23 cellular contexts compared by ENCODE assay signal in the genomic region with DNA sequence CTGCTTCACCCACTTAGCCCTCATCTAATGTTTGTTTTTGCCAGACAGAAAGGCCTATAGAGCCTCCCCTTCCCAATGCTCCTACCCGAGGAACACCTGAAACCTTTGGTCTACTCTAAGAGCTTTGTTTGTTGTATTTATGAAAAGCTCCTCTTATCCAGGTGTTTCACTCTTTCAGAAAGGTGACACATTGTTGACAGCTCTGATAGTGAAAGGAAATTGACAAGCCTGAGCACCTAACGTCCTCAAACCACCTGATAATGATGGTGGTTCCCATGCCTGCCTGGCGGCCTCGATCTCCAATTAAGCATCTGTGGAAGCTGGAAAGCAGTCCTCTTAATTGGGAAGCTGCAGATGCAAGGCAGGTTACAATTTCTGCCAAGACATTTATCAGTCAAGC.
A peak's percentile ranks its signal among the peaks of the same experiment; 100 is the strongest.
DNase-seq lines count a peak whose midpoint lies in the region; ATAC-seq lines count a peak whose summit lies in the region.
"Had no signal": no experiment of that assay in that cellular context is flagged by ENCODE, and none has a peak within 500 bp of the region (broad histone marks: within the 10 kb centered on the region; RNA-seq: fewer than 3 reads in every experiment).

No MANE protein-coding gene starts in this region.

- H3K9me3 Mint-ChIP-seq in T-cell, result no peaks in the 10 kb centered on the region
- H3K9me3 Mint-ChIP-seq: activated B cell treated with CpG ODN at 0.5 μM for 24 hours; natural killer cell; T-helper 2 cell treated with Interferon-gamma antibody and Interleukin-4, amounts not matched to agents 5 μg/mL and 100 μg/mL, for 36 hours had no signal

- H3K36me3 ChIP-seq in iPS-20b (ENCODE audit: insufficient read depth, low read depth, low read length), result no peaks in the 10 kb centered on the region
- H3K36me3 ChIP-seq: SJSA1 had no signal

- DNase-seq in DMS53 treated with DMSO at 0.1 percent for 48 hours (lab: John Stamatoyannopoulos, UW; ENCODE audit: unreplicated experiment) (peak; percentile 98), NCI-H146 (lab: John Stamatoyannopoulos, UW) (peak; percentile 82), NCI-H510A treated with DMSO at 0.1 percent for 48 hours (lab: John Stamatoyannopoulos, UW) (peak; percentile 87), T-cell (no peak), NAMALWA (ENCODE audit: low spot score) (no peak), SKM-1 (lab: John Stamatoyannopoulos, UW; ENCODE audit: unreplicated experiment) (no peak)
- DNase-seq in activated naive CD4-positive, alpha-beta T cell treated with Interleukin-2 at 50 U/mL for 16 hours, result no peak
- DNase-seq: activated B cell treated with CpG ODN at 0.5 μM for 24 hours; activated CD4-positive, alpha-beta T cell treated with anti-CD3 and anti-CD28 coated beads, Interleukin-2, amount 50 U/mL, for 48 hours; activated gamma-delta T cell; amniotic stem cell; GOT3; left cardiac atrium; natural killer cell; NCI-H1694; PC-3; posterior cingulate gyrus had no signal

- H3K27me3 Mint-ChIP-seq in T-cell, result no peaks in the 10 kb centered on the region

- H3K27ac Mint-ChIP-seq in T-cell, result no peak overlapping the region
- H3K27ac Mint-ChIP-seq: activated B cell treated with CpG ODN at 0.5 μM for 24 hours; natural killer cell; T-helper 2 cell treated with Interferon-gamma antibody and Interleukin-4, amounts not matched to agents 5 μg/mL and 100 μg/mL, for 36 hours had no signal

- H3K9me3 ChIP-seq in iPS-20b (ENCODE audit: insufficient read depth, low read depth, low read length), result no peaks in the 10 kb centered on the region
- H3K9me3 ChIP-seq: SJSA1 had no signal

- no peak for ATAC-seq in T-cell (replicated peaks in 1 of 4)
- ATAC-seq: GM12878, K562, left cardiac atrium, natural killer cell, PC-3 had no signal

- no peak overlapping the region for H3K4me3 ChIP-seq in iPS-20b (ENCODE audit: low read length)
- H3K4me3 ChIP-seq: GM12878, K562, SJSA1 had no signal

- H3K9ac ChIP-seq in iPS-20b (ENCODE audit: low read depth, low read length), result no peak overlapping the region

- H3K4me3 Mint-ChIP-seq in T-cell, result no peak overlapping the region
- H3K4me3 Mint-ChIP-seq: activated B cell treated with CpG ODN at 0.5 μM for 24 hours; natural killer cell; T-helper 2 cell treated with Interferon-gamma antibody and Interleukin-4, amounts not matched to agents 5 μg/mL and 100 μg/mL, for 36 hours had no signal

- H3K27me3 ChIP-seq in iPS-20b (ENCODE audit: insufficient read depth, low read length), result no peaks in the 10 kb centered on the region
- H3K27me3 ChIP-seq: SJSA1 had no signal

- H3K4me1 Mint-ChIP-seq in T-cell, result no peaks in the 10 kb centered on the region
- H3K4me1 Mint-ChIP-seq: activated B cell treated with CpG ODN at 0.5 μM for 24 hours, natural killer cell had no signal

- CTCF ChIA-PET in T-cell (lab: Charles Lee), result interaction anchor here in 1 of 2 donors (0.6 kb wide), 1 partner anchor 562 kb away, joined by 3 read pairs; no protein-coding TSS in a partner anchor

- peak overlapping the region; percentile 5 for H3K27ac ChIP-seq in iPS-20b (ENCODE audit: low read length)
- H3K27ac ChIP-seq: C4-2B, SJSA1 had no signal

- H3K36me3 Mint-ChIP-seq in T-cell, result no peaks in the 10 kb centered on the region
- H3K36me3 Mint-ChIP-seq: natural killer cell had no signal

- POLR2A ChIA-PET in T-cell (lab: Charles Lee), result no interaction called here

- H3K4me1 ChIP-seq in iPS-20b (ENCODE audit: insufficient read depth, low read length), result peaks cover 40% of the 10 kb centered on the region
- H3K4me1 ChIP-seq: SJSA1 had no signal

Comparison
In these comparisons a context has a peak if more than half of its experiments do, and no peak if none do; other contexts are left out.
1. DNase-seq: peak in DMS53 treated with DMSO at 0.1 percent for 48 hours (single experiment), NCI-H146 (single experiment) and NCI-H510A treated with DMSO at 0.1 percent for 48 hours (single experiment); none in T-cell (0 of 34), activated naive CD4-positive, alpha-beta T cell treated with Interleukin-2 at 50 U/mL for 16 hours (single experiment), NAMALWA (single experiment) and SKM-1 (single experiment).